Comparison of ENCODE assay signal across 20 cellular contexts in genomic region chr3:149284034-149284433, GRCh38. TPM values are rescaled to one million over a fixed set of nuclear protein-coding genes. Genes with fewer than 3 reads are reported as not detected.
DNase-seq lines count a peak whose midpoint lies in the region; ATAC-seq and TF ChIP-seq lines count a peak whose summit lies in the region.
"Had no signal": no experiment of that assay in that cellular context is flagged by ENCODE, and none has a peak within 500 bp of the region (broad histone marks: within the 10 kb centered on the region; RNA-seq: fewer than 3 reads in every experiment).

No MANE protein-coding gene starts in this region.

- H3K4me1 Mint-ChIP-seq in stimulated activated naive CD8-positive, alpha-beta T cell treated with anti-CD3 and anti-CD28 coated beads, Interleukin-15, amount 100 ng/mL, for 72 hours: no peaks in the 10 kb centered on the region
- H3K4me1 Mint-ChIP-seq: CD8-positive, alpha-beta memory T cell had no signal

- no peak for DNase-seq in stimulated activated naive CD8-positive, alpha-beta T cell treated with anti-CD3 and anti-CD28 coated beads, Interleukin-15, amount 100 ng/mL, for 72 hours
- no peak for DNase-seq in stimulated activated naive CD8-positive, alpha-beta T cell treated with anti-CD3 and anti-CD28 coated beads, Interleukin-15, Interleukin-2, amounts not matched to agents 100 U/mL and 50 U/mL, for 24 hours
- DNase-seq in prostate gland (ENCODE audit: low spot score): no peak
- no peak for DNase-seq in T1000 (lab: John Stamatoyannopoulos, UW)
- DNase-seq: CD4-positive, alpha-beta T cell; CD8-positive, alpha-beta memory T cell; DMS 273 treated with DMSO at 0.1 percent for 48 hours; DMS79; EL; GDM1; GM23248; H7; HCEC 1CT had no signal

- peaks cover 2% of the 10 kb centered on the region for H3K4me1 ChIP-seq in prostate gland (replicated peaks)
- H3K4me1 ChIP-seq: BLaER1 had no signal

- no peaks in the 10 kb centered on the region for H3K9me3 Mint-ChIP-seq in stimulated activated naive CD8-positive, alpha-beta T cell treated with anti-CD3 and anti-CD28 coated beads, Interleukin-15, amount 100 ng/mL, for 72 hours
- H3K9me3 Mint-ChIP-seq: CD4-positive, alpha-beta T cell; CD8-positive, alpha-beta memory T cell had no signal

- no peaks in the 10 kb centered on the region for H3K9me3 ChIP-seq in prostate gland

- TF ChIP-seq POLR2A in prostate gland (IDR thresholded peaks at IDR 0.05): no peak

- peak; percentile 43 for ATAC-seq in stimulated activated naive CD8-positive, alpha-beta T cell treated with anti-CD3 and anti-CD28 coated beads, Interleukin-15, amount 100 ng/mL, for 72 hours
- ATAC-seq in stimulated activated naive CD8-positive, alpha-beta T cell treated with anti-CD3 and anti-CD28 coated beads, Interleukin-15, Interleukin-2, amounts not matched to agents 100 U/mL and 50 U/mL, for 24 hours: no peak
- ATAC-seq in HG03457 (IDR thresholded peaks at IDR 0.05; ENCODE audit: unreplicated experiment) (no peak), HG03159 (IDR thresholded peaks at IDR 0.05; ENCODE audit: unreplicated experiment) (no peak)
- ATAC-seq: GM12878 had no signal

- WGBS in prostate gland: 80% methylated on average over 1 of the region's 23 CpGs

- no peak overlapping the region for H3K27ac Mint-ChIP-seq in stimulated activated naive CD8-positive, alpha-beta T cell treated with anti-CD3 and anti-CD28 coated beads, Interleukin-15, amount 100 ng/mL, for 72 hours
- H3K27ac Mint-ChIP-seq: B cell; CD4-positive, alpha-beta T cell had no signal

- H3K4me3 Mint-ChIP-seq in stimulated activated naive CD8-positive, alpha-beta T cell treated with anti-CD3 and anti-CD28 coated beads, Interleukin-15, amount 100 ng/mL, for 72 hours: no peak overlapping the region
- H3K4me3 Mint-ChIP-seq: B cell; CD14-positive monocyte; CD4-positive, alpha-beta T cell had no signal

- intact Hi-C loops in prostate gland (cut with DNase I): no loop called here

- H3K27ac ChIP-seq in VCaP (peak overlapping the region; percentile 81), prostate gland (peak overlapping the region; percentile 33 to 81)
- H3K27ac ChIP-seq: BLaER1, GM23248 had no signal

- no peak overlapping the region for H3K4me3 ChIP-seq in prostate gland
- H3K4me3 ChIP-seq: BLaER1, GM12878, GM23248 had no signal

- no peaks in the 10 kb centered on the region for H3K36me3 ChIP-seq in prostate gland
- H3K36me3 ChIP-seq: BLaER1 had no signal

- TF ChIP-seq CTCF in VCaP (conservative IDR thresholded peaks at IDR 0.05) (no peak), prostate gland (IDR thresholded peaks at IDR 0.05) (no peak)

- H3K27me3 Mint-ChIP-seq in stimulated activated naive CD8-positive, alpha-beta T cell treated with anti-CD3 and anti-CD28 coated beads, Interleukin-15, amount 100 ng/mL, for 72 hours: no peaks in the 10 kb centered on the region
- H3K27me3 Mint-ChIP-seq: B cell; CD4-positive, alpha-beta T cell had no signal

- no peaks in the 10 kb centered on the region for H3K27me3 ChIP-seq in prostate gland (replicated peaks; ENCODE audit: insufficient read depth)
- H3K27me3 ChIP-seq: BLaER1 had no signal

RNA-seq across cellular contexts. Expression of gene TM4SF18, which starts 49.4 kb away (rescaled TPM):
- total RNA-seq in prostate gland: 1 to 10 TPM; 4.3 to 4.9 TPM
- total RNA-seq: B cell; CD4-positive, alpha-beta T cell; CD8-positive, alpha-beta memory T cell; GM12878; GM23248 had no signal
